In the genomic region with DNA sequence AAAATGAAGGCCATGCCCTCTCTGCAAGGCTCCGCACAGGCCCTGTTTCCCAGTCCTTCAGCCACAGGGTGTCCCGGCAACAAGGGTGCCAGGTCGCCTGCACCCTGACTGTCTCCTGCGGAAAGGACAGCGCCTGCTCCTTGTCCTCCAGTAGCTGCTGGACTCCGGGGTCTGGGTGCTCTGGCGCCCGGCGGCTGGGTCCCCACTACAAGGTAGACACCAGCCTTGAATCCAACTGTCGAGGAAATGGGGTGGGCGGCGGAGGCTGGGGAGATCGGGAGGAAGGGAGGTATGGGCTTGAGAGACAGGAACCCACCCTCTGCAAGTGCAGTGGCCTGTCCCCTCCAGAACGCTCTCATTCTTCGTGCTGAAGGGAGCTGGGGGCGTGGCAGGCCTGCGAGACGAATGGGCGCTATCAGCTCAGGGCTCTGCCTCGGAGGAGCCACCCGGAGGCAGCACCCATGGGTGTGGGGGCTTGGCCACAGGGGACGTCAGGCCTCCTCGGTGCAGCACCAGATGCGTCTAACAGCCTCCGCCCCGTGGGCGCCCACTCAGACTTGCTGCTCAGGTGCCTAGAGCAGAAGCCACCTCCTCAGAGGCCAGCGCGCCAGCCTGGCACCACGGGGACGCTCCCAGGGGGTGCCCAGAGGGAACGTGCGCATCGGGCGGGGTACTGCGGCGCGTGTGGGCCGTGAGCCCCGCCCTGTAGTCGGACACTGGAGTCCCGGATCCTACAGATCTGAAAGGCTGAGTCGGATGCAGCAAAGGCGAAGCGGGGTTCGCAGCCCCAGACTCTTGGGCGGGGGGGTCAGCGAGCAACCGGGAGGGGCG, we compare ENCODE assay signal across 9 cellular contexts. TPM values are rescaled to one million over a fixed set of nuclear protein-coding genes. Genes with fewer than 3 reads are reported as not detected.
A peak's percentile ranks its signal among the peaks of the same experiment; 100 is the strongest.
DNase-seq lines count a peak whose midpoint lies in the region; ATAC-seq, FAIRE-seq and TF ChIP-seq lines count a peak whose summit lies in the region.
"Had no signal": no experiment of that assay in that cellular context is flagged by ENCODE, and none has a peak within 500 bp of the region (broad histone marks: within the 10 kb centered on the region; RNA-seq: fewer than 3 reads in every experiment).

No MANE protein-coding gene starts in this region.

- H3K36me3 ChIP-seq in ascending aorta, result no peaks in the 10 kb centered on the region
- no peaks in the 10 kb centered on the region for H3K36me3 ChIP-seq in iPS-15b (ENCODE audit: control insufficient read depth, insufficient read depth, low read length)
- H3K36me3 ChIP-seq in smooth muscle cell (ENCODE audit: low read depth), result no peaks in the 10 kb centered on the region

- peak overlapping the region; percentile 96 for H3K4me2 ChIP-seq in smooth muscle cell

- no peaks in the 10 kb centered on the region for H3K27me3 ChIP-seq in ascending aorta
- peaks cover 12% of the 10 kb centered on the region for H3K27me3 ChIP-seq in iPS-15b (ENCODE audit: control insufficient read depth, insufficient read depth, low read length)
- H3K27me3 ChIP-seq in smooth muscle cell (ENCODE audit: low read depth), result no peaks in the 10 kb centered on the region

- H3K9ac ChIP-seq in iPS-15b (ENCODE audit: low read depth, low read length), result no peak overlapping the region
- H3K9ac ChIP-seq in smooth muscle cell (ENCODE audit: low read depth), result peak overlapping the region; percentile 70

- intact Hi-C loops in ascending aorta (cut with DNase I), result loop anchor here (5.0 kb wide), 2 partner anchors 116 to 131 kb away; a partner anchor contains a TSS

- no peak for TF ChIP-seq CTCF in ascending aorta (IDR thresholded peaks at IDR 0.05)
- TF ChIP-seq CTCF in smooth muscle cell (IDR thresholded peaks at IDR 0.05; ENCODE audit: borderline replicate concordance, insufficient read depth, poor library complexity, severe bottlenecking), result no peak

- no peak for FAIRE-seq in RCC 7860 (lab: Jason Lieb, UNC)

- no peaks in the 10 kb centered on the region for H4K20me1 ChIP-seq in smooth muscle cell (ENCODE audit: low read depth)

- WGBS in smooth muscle cell (ENCODE audit: low lambda C conversion rate), result 36% methylated on average over 46 of the region's 50 CpGs

- H2AFZ ChIP-seq in smooth muscle cell (ENCODE audit: low read depth), result no peak overlapping the region

- H3K79me2 ChIP-seq in smooth muscle cell (ENCODE audit: low read depth), result no peaks in the 10 kb centered on the region

- H3K4me3 ChIP-seq in ascending aorta (peak overlapping the region; percentile 75 to 89), iPS-15b (ENCODE audit: low read depth, low read length) (peak overlapping the region; percentile 56), smooth muscle cell (peak overlapping the region; percentile 74)

- H3F3A ChIP-seq in smooth muscle cell (ENCODE audit: low read depth), result no peaks in the 10 kb centered on the region

- H3K27ac ChIP-seq in ascending aorta (peak overlapping the region; percentile 80 to 85), smooth muscle cell (ENCODE audit: low read depth) (peak overlapping the region; percentile 31)

- ATAC-seq in HG03280 (IDR thresholded peaks at IDR 0.05; ENCODE audit: unreplicated experiment), result peak; percentile 58

- H3K9me3 ChIP-seq in ascending aorta, result no peaks in the 10 kb centered on the region
- H3K9me3 ChIP-seq in iPS-15b (ENCODE audit: control insufficient read depth, insufficient read depth, low read length), result no peaks in the 10 kb centered on the region
- H3K9me3 ChIP-seq in smooth muscle cell (replicated peaks; ENCODE audit: low read depth), result no peaks in the 10 kb centered on the region

- DNase-seq in CD1c-positive myeloid dendritic cell (ENCODE audit: extremely low spot score) (peak; percentile 89), GM19238 (ENCODE audit: insufficient read length, low spot score) (peak; percentile 80), SW480 (ENCODE audit: low spot score) (peak; percentile 60), ascending aorta (ENCODE audit: low spot score in 2 of 2) (peak in 1 of 2 donors; percentile 79), smooth muscle cell (lab: John Stamatoyannopoulos, UW; ENCODE audit: unreplicated experiment) (no peak), RCC 7860 (ENCODE audit: low spot score) (no peak)

- peaks cover 14 to 18% of the 10 kb centered on the region in 2 donors for H3K4me1 ChIP-seq in ascending aorta
- H3K4me1 ChIP-seq in iPS-15b (ENCODE audit: control insufficient read depth, insufficient read depth, low read length), result peaks cover 6% of the 10 kb centered on the region
- peaks cover 24% of the 10 kb centered on the region for H3K4me1 ChIP-seq in smooth muscle cell (ENCODE audit: low read depth)

RNA-seq across cellular contexts. Expression of a gene that starts 15.6 kb away (rescaled TPM):
- 21.4 TPM for total RNA-seq in ascending aorta
- total RNA-seq in smooth muscle cell, result 0.36 and 0.85 TPM in 2 replicates
- polyA plus RNA-seq in smooth muscle cell, result 0.70 and 0.96 TPM in 2 replicates

RNA-seq across cellular contexts. Expression of a gene that starts 23.5 kb away (rescaled TPM):
- total RNA-seq in ascending aorta (1.5 TPM), smooth muscle cell (not detected in 2 replicates)
- 0.33 TPM in 1 of 2 replicates, not detected in the other for polyA plus RNA-seq in smooth muscle cell
- total RNA-seq: activated CD8-positive, alpha-beta memory T cell treated with anti-CD3 and anti-CD28 coated beads for 36 hours had no signal

RNA-seq across cellular contexts. Expression of a gene that starts 31.1 kb away (rescaled TPM):
- total RNA-seq in ascending aorta, result not detected
- not detected in 2 replicates for total RNA-seq in smooth muscle cell
- not detected in 2 replicates for polyA plus RNA-seq in smooth muscle cell
- total RNA-seq: activated CD8-positive, alpha-beta memory T cell treated with anti-CD3 and anti-CD28 coated beads for 36 hours had no signal

RNA-seq across cellular contexts. Expression of a gene that starts 47.6 kb away (rescaled TPM):
- total RNA-seq in ascending aorta (72.4 TPM), smooth muscle cell (39.5 and 48.5 TPM in 2 replicates)
- 40.5 and 47.0 TPM in 2 replicates for polyA plus RNA-seq in smooth muscle cell

RNA-seq across cellular contexts. Expression of a gene that starts 47.6 kb away (rescaled TPM):
- total RNA-seq in ascending aorta, result 51.8 TPM
- 15.3 and 20.0 TPM in 2 replicates for total RNA-seq in smooth muscle cell
- polyA plus RNA-seq in smooth muscle cell, result 52.3 and 70.2 TPM in 2 replicates

Comparison
In these comparisons a context has a peak if more than half of its experiments do, and no peak if none do; other contexts are left out.
1. DNase-seq: peak in CD1c-positive myeloid dendritic cell (single experiment), GM19238 (single experiment) and SW480 (single experiment); none in smooth muscle cell (single experiment) and RCC 7860 (single experiment).
2. RNA of a gene that starts 15.6 kb away (total RNA-seq): 21.4 TPM in ascending aorta (single experiment); 0.36 to 0.85 TPM in smooth muscle cell; every median in the first group is over 10 times any median in the second.
3. Peak in every context shown above with its lines, with median percentiles within 50 percentile points of each other: H3K4me3 ChIP-seq.